Comparison of ENCODE assay signal across 19 cellular contexts in genomic region chr10:132167041-132167674, GRCh38.
"Had no signal": no experiment of that assay in that cellular context is flagged by ENCODE, and none has a peak within 500 bp of the region (broad histone marks: within the 10 kb centered on the region; RNA-seq: fewer than 3 reads in every experiment).

No MANE protein-coding gene starts in this region.

- H3K27me3 Mint-ChIP-seq: activated naive CD8-positive, alpha-beta T cell treated with anti-CD3 and anti-CD28 coated beads, Interleukin-2, amount 10 ng/mL, durations not matched to agents 7 days and 5 days had no signal

- H3K4me3 Mint-ChIP-seq: activated naive CD8-positive, alpha-beta T cell treated with anti-CD3 and anti-CD28 coated beads, Interleukin-2, amount 10 ng/mL, durations not matched to agents 7 days and 5 days; memory B cell; neural progenitor cell; stimulated activated effector memory CD8-positive, alpha-beta T cell treated with anti-CD3 and anti-CD28 coated beads, Interleukin-12 subunit alpha, Interleukin-12 subunit beta, amount 100 ng/mL, for 72 hours had no signal

- DNase-seq: activated CD4-positive, alpha-beta T cell treated with anti-CD3 and anti-CD28 coated beads, Interleukin-2, amount 50 U/mL, for 4 hours; activated naive CD8-positive, alpha-beta T cell treated with anti-CD3 and anti-CD28 coated beads, Interleukin-2, amount 10 ng/mL, durations not matched to agents 7 days and 5 days; amygdala; central memory CD4-positive, alpha-beta T cell; erythroblast; small intestine; stimulated activated CD4-positive, alpha-beta T cell treated with anti-CD3 and anti-CD28 coated beads, Interleukin-4, amount 100 ng/mL, for 24 hours; stomach; T1000; trophoblast cell had no signal

- H3K9me3 Mint-ChIP-seq: activated naive CD8-positive, alpha-beta T cell treated with anti-CD3 and anti-CD28 coated beads, Interleukin-2, amount 10 ng/mL, durations not matched to agents 7 days and 5 days; memory B cell; neural progenitor cell; stimulated activated effector memory CD8-positive, alpha-beta T cell treated with anti-CD3 and anti-CD28 coated beads, Interleukin-12 subunit alpha, Interleukin-12 subunit beta, amount 100 ng/mL, for 72 hours had no signal

- ATAC-seq: activated CD4-positive, CD25-positive, alpha-beta regulatory T cell treated with anti-CD3 and anti-CD28 coated beads, Interleukin-2, amount 50 U/mL, for 24 hours; left lobe of liver; right lobe of liver; stimulated activated effector memory CD8-positive, alpha-beta T cell treated with anti-CD3 and anti-CD28 coated beads, Interleukin-12 subunit alpha, Interleukin-12 subunit beta, amount 100 ng/mL, for 72 hours had no signal

- H3K9me3 ChIP-seq: right lobe of liver, stomach, vagina had no signal

- H3K4me1 ChIP-seq: right lobe of liver, vagina had no signal

- H3K36me3 Mint-ChIP-seq: activated naive CD8-positive, alpha-beta T cell treated with anti-CD3 and anti-CD28 coated beads, Interleukin-2, amount 10 ng/mL, durations not matched to agents 7 days and 5 days; brain; memory B cell; neural progenitor cell; stimulated activated effector memory CD8-positive, alpha-beta T cell treated with anti-CD3 and anti-CD28 coated beads, Interleukin-12 subunit alpha, Interleukin-12 subunit beta, amount 100 ng/mL, for 72 hours had no signal

- H3K4me3 ChIP-seq: coronary artery, neural progenitor cell, right lobe of liver, stomach, vagina had no signal

- H3K27me3 ChIP-seq: right lobe of liver, vagina had no signal

- H3K27ac ChIP-seq: coronary artery, neural progenitor cell, right lobe of liver, stomach, vagina had no signal

- H3K36me3 ChIP-seq: neural progenitor cell, right lobe of liver, vagina had no signal

- H3K27ac Mint-ChIP-seq: activated naive CD8-positive, alpha-beta T cell treated with anti-CD3 and anti-CD28 coated beads, Interleukin-2, amount 10 ng/mL, durations not matched to agents 7 days and 5 days; memory B cell; neural progenitor cell; stimulated activated effector memory CD8-positive, alpha-beta T cell treated with anti-CD3 and anti-CD28 coated beads, Interleukin-12 subunit alpha, Interleukin-12 subunit beta, amount 100 ng/mL, for 72 hours had no signal
